ENCODE assay signal across 8 cellular contexts in genomic region chrX:119235872-119236598, GRCh38. TPM values are rescaled to one million over a fixed set of nuclear protein-coding genes. Genes with fewer than 3 reads are reported as not detected.
DNase-seq lines count a peak whose midpoint lies in the region; ATAC-seq and TF ChIP-seq lines count a peak whose summit lies in the region.

PGRMC1 (plus strand) TSS chrX:119236285; CDS start chrX:119236364, 79 bp downstream.

- H3K4me3 Mint-ChIP-seq in WTC11 (peak within 1 kb of the TSS; percentile 96), immature natural killer cell (peak within 1 kb of the TSS; percentile 78 to 86 (median 82))

- no peaks in the 10 kb centered on the region for H3K36me3 ChIP-seq in spleen

- CTCF ChIA-PET in WTC11 (lab: Charles Lee), result interaction anchor here (0.8 kb wide), 1 partner anchor 117 kb away, joined by 3 read pairs; no protein-coding TSS in a partner anchor

- peaks cover 0 to 28% (median 11%) of the 10 kb centered on the region in 6 donors for H3K4me1 ChIP-seq in spleen

- DNase-seq in 8988T, result peak; percentile 51
- DNase-seq in NCI-H2171 (lab: John Stamatoyannopoulos, UW), result peak; percentile 60
- DNase-seq in WTC11 (ENCODE audit: low spot score), result peak; percentile 77
- peak; percentile 75 to 84 for DNase-seq in cardiac fibroblast (ENCODE audit: low read depth in 2 of 2)
- DNase-seq in immature natural killer cell, result peak; percentile 74 to 82 (median 81)
- peak; percentile 94 for DNase-seq in spleen

- H3K36me3 Mint-ChIP-seq in WTC11, result peaks cover 6% of the 10 kb centered on the region
- no peaks in the 10 kb centered on the region for H3K36me3 Mint-ChIP-seq in immature natural killer cell

- peaks cover 39% of the 10 kb centered on the region for H3K4me1 Mint-ChIP-seq in WTC11
- peaks cover 14 to 22% of the 10 kb centered on the region in 2 donors for H3K4me1 Mint-ChIP-seq in immature natural killer cell

- intact Hi-C loops in spleen (cut with DNase I; ENCODE audit: low total_unique reads), result no loop called here

- H3K27ac Mint-ChIP-seq in WTC11 (peak within 1 kb of the TSS; percentile 98), immature natural killer cell (peak within 1 kb of the TSS in 5 of 6 donors; percentile 49 to 78 (median 72))

- TF ChIP-seq POLR2A in spleen (IDR thresholded peaks at IDR 0.05), result peak in 1 of 3 donors; percentile 38

- H3K9me3 Mint-ChIP-seq in WTC11, result no peaks in the 10 kb centered on the region
- H3K9me3 Mint-ChIP-seq in immature natural killer cell, result no peaks in the 10 kb centered on the region

- POLR2A ChIA-PET in WTC11 (lab: Charles Lee), result interaction anchor here (0.6 to 1.2 kb wide), 2 partner anchors 37 to 40 kb away, joined by 3 read pairs; no protein-coding TSS in a partner anchor

- H3K27me3 ChIP-seq in spleen (replicated peaks in 1 of 7), result peaks cover 0 to 7% (median 0%) of the 10 kb centered on the region in 7 donors

- 0 to 54% (median 1%) methylated on average over 26 to 77 of the region's 77 CpGs for WGBS in spleen, 5 donors

- no peaks in the 10 kb centered on the region for H3K9me3 ChIP-seq in spleen

- TF ChIP-seq CTCF in WTC11 (IDR thresholded peaks at IDR 0.05), result no peak
- TF ChIP-seq CTCF in cardiac fibroblast (IDR thresholded peaks at IDR 0.05; ENCODE audit: low read depth, low read length), result no peak
- no peak for TF ChIP-seq CTCF in spleen (IDR thresholded peaks at IDR 0.05 in 8 of 11, conservative IDR thresholded peaks at IDR 0.05 in 3 of 11)

- no peaks in the 10 kb centered on the region for H3K27me3 Mint-ChIP-seq in WTC11 (ENCODE audit: low read depth)
- H3K27me3 Mint-ChIP-seq in immature natural killer cell (ENCODE audit: low read depth in 3 of 3), result peaks cover 2 to 4% (median 3%) of the 10 kb centered on the region in 3 donors

- H3K27ac ChIP-seq in spleen, result peak within 1 kb of the TSS; percentile 22 to 89 (median 85)

- ATAC-seq in GM18517 (IDR thresholded peaks at IDR 0.05; ENCODE audit: unreplicated experiment), result peak; percentile 81
- ATAC-seq in HG03039 (IDR thresholded peaks at IDR 0.05; ENCODE audit: unreplicated experiment), result peak; percentile 95
- ATAC-seq in WTC11, result peak; percentile 89

- H3K4me3 ChIP-seq in cardiac fibroblast (replicated peaks in 1 of 2; ENCODE audit: low read depth in 2 of 2, low read length in 2 of 2) (peak within 1 kb of the TSS; percentile 71 to 73), spleen (peak within 1 kb of the TSS; percentile 41 to 77 (median 64))

TF ChIP-seq in WTC11, 78 proteins besides CTCF, POLR2A, EP300 and RAD21:
- TF ChIP-seq, protein P1, sequence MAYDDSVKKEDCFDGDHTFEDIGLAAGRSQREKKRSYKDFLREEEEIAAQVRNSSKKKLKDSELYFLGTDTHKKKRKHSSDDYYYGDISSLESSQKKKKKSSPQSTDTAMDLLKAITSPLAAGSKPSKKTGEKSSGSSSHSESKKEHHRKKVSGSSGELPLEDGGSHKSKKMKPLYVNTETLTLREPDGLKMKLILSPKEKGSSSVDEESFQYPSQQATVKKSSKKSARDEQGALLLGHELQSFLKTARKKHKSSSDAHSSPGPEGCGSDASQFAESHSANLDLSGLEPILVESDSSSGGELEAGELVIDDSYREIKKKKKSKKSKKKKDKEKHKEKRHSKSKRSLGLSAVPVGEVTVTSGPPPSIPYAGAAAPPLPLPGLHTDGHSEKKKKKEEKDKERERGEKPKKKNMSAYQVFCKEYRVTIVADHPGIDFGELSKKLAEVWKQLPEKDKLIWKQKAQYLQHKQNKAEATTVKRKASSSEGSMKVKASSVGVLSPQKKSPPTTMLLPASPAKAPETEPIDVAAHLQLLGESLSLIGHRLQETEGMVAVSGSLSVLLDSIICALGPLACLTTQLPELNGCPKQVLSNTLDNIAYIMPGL (CRISPR knock-in tag; IDR thresholded peaks at IDR 0.05), result 0 out of 2 replicates have a peak, but pooled peaks have one; percentile 44
- TF ChIP-seq ARID4B (CRISPR knock-in tag; IDR thresholded peaks at IDR 0.05; ENCODE audit: borderline replicate concordance) (peak; percentile 21; the same call in 1 of the 2 replicates), GTF2I (CRISPR knock-in tag; conservative IDR thresholded peaks at IDR 0.05) (no peak), FOXP1 (CRISPR knock-in tag; IDR thresholded peaks at IDR 0.05; ENCODE audit: borderline replicate concordance) (peak; percentile 26; the same call in 1 of the 2 replicates)

RNA-seq across cellular contexts. Expression of gene PGRMC1, which starts in this region (rescaled TPM):
- 177 to 196 TPM (median 193 TPM) in 3 replicates for total RNA-seq in WTC11 (2021)
- polyA plus RNA-seq in immature natural killer cell, result 10 to 100 TPM; 14.7 to 38.2 (median 24.3) TPM
- total RNA-seq in spleen, result 10 to 100 TPM; 34.1 to 60.1 (median 39.2) TPM
- 10 to 100 TPM; 13.6 to 25.7 (median 25.4) TPM for polyA plus RNA-seq in spleen

Comparison
In these comparisons a context has a peak if more than half of its experiments do, and no peak if none do; other contexts are left out.
1. Peak in every context shown above with its lines: DNase-seq, ATAC-seq, H3K4me3 ChIP-seq and H3K27ac ChIP-seq.